Comparison of ENCODE assay signal across 8 cellular contexts in genomic region chr2:177212106-177212894, GRCh38. TPM values are rescaled to one million over a fixed set of nuclear protein-coding genes. Genes with fewer than 3 reads are reported as not detected.
DNase-seq lines count a peak whose midpoint lies in the region; ATAC-seq, FAIRE-seq and TF ChIP-seq lines count a peak whose summit lies in the region.

Gene HNRNPA3 (plus strand): TSS chr2:177212794. CDS start chr2:177212800, 6 bp downstream.

- H3K9me2 ChIP-seq in Loucy (replicated peaks; ENCODE audit: low read depth, low read length), result no peaks in the 10 kb centered on the region

- peak within 1 kb of the TSS; percentile 80 for H2AFZ ChIP-seq in Loucy (ENCODE audit: low read length)

- H3K27me3 Mint-ChIP-seq in natural killer cell (ENCODE audit: low read depth in 2 of 2), result no peaks in the 10 kb centered on the region

- intact Hi-C loops in natural killer cell (cut with micrococcal nuclease), result loop anchor here (1.0 to 2.0 kb wide), 3 partner anchors 40 to 51 kb away; no protein-coding TSS in a partner anchor

- peaks cover 41% of the 10 kb centered on the region for H3K4me1 ChIP-seq in Loucy (ENCODE audit: insufficient read depth, low read length, poor library complexity, severe bottlenecking)

- H3K79me2 ChIP-seq in Loucy (ENCODE audit: insufficient read depth, low read length), result peaks cover 63% of the 10 kb centered on the region

- peaks cover 27% of the 10 kb centered on the region for H3K36me3 ChIP-seq in Loucy (ENCODE audit: insufficient read depth, low read length)

- H3K9me3 ChIP-seq in Loucy (ENCODE audit: insufficient read depth, low read depth, low read length), result no peaks in the 10 kb centered on the region

- H3K27me3 ChIP-seq in Loucy (ENCODE audit: insufficient read depth, low read length, poor library complexity, severe bottlenecking), result no peaks in the 10 kb centered on the region

- peaks cover 42% of the 10 kb centered on the region for H4K20me1 ChIP-seq in Loucy (ENCODE audit: insufficient read depth, low read length, poor library complexity, severe bottlenecking)

- ATAC-seq in natural killer cell, result peak; percentile 84 to 95 (median 84)

- TF ChIP-seq CTCF in Loucy (conservative IDR thresholded peaks at IDR 0.05; ENCODE audit: low read length) (peak; percentile 30), natural killer cell (IDR thresholded peaks at IDR 0.05) (no peak)

- peak within 1 kb of the TSS; percentile 90 for H3K4me3 ChIP-seq in Loucy (ENCODE audit: low read length, poor library complexity, severe bottlenecking)

- H3K9ac ChIP-seq in Loucy (ENCODE audit: low read depth, low read length, poor library complexity, severe bottlenecking), result peak within 1 kb of the TSS; percentile 96

- H3K4me3 Mint-ChIP-seq in natural killer cell, result peak within 1 kb of the TSS; percentile 94

- DNase-seq in ELR (ENCODE audit: low read depth), result peak; percentile 98
- peak; percentile 90 for DNase-seq in H54 (ENCODE audit: insufficient read length, low spot score)
- DNase-seq in activated T-helper 9 cell treated with anti-CD3 and anti-CD28 coated beads, Interleukin-2, amount 50 U/mL, for 16 hours (ENCODE audit: low read depth), result peak; percentile 99
- DNase-seq in fibroblast of peridontal ligament (ENCODE audit: extremely low read depth), result peak; percentile 99
- peak; percentile 100 for DNase-seq in natural killer cell
- peak; percentile 99 for DNase-seq in stimulated activated naive CD4-positive, alpha-beta T cell treated with Interleukin-2 at 50 U/mL for 16 hours (lab: John Stamatoyannopoulos, UW)

- peak within 1 kb of the TSS; percentile 82 for H3K4me2 ChIP-seq in Loucy (ENCODE audit: low read depth, low read length, poor library complexity, severe bottlenecking)

- no peaks in the 10 kb centered on the region for H3F3A ChIP-seq in Loucy (ENCODE audit: low read depth)

- TF ChIP-seq POLR2A in H54 (IDR thresholded peaks at IDR 0.05; ENCODE audit: low read depth, low read length) (peak; percentile 53), Raji (IDR thresholded peaks at IDR 0.05; ENCODE audit: insufficient read depth, low read depth, low read length) (peak; percentile 85)

- H3K4me1 Mint-ChIP-seq in natural killer cell, result peaks cover 47 to 51% of the 10 kb centered on the region in 2 donors

- H3K36me3 Mint-ChIP-seq in natural killer cell, result peaks cover 22% of the 10 kb centered on the region

- H3K9me3 Mint-ChIP-seq in natural killer cell, result no peaks in the 10 kb centered on the region

- FAIRE-seq in H54 (lab: Jason Lieb, UNC), result peak; percentile 98

- H3K27ac Mint-ChIP-seq in natural killer cell, result peak within 1 kb of the TSS; percentile 99 to 100

RNA-seq across cellular contexts. Expression of gene HNRNPA3, which starts in this region (rescaled TPM):
- 100 to 1,000 TPM; 223 to 298 (median 289) TPM for total RNA-seq in natural killer cell

Comparison
In these comparisons a context has a peak if more than half of its experiments do, and no peak if none do; other contexts are left out.
1. Peak in every context shown above with its lines: DNase-seq, ATAC-seq and H3K4me3 ChIP-seq.